ENCODE assay signal across 1 cellular context in the genomic region with DNA sequence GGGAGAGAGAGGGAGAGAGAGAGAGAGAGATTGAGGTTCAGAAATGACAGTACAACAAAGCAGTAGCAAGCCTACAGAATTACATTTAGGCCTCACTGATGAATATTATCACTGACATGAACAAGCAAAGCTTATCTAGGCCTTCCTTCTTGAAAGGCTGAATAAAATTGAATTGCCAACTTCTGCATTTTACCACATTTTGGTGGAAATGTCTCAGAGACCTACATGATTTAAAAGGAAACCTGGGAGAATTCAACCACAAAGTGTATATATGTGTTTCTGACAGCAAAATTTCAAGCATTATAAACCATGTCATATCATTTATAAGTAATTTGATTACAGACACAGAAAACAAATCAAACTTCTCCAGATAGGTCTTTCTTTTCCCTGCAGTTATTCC.
A peak's percentile ranks its signal among the peaks of the same experiment; 100 is the strongest.
TF ChIP-seq lines count a peak whose summit lies in the region.

No MANE protein-coding gene starts in this region.

TF ChIP-seq in K562, 482 proteins besides CTCF, POLR2A, EP300 and RAD21:
- TF ChIP-seq, protein P1, sequence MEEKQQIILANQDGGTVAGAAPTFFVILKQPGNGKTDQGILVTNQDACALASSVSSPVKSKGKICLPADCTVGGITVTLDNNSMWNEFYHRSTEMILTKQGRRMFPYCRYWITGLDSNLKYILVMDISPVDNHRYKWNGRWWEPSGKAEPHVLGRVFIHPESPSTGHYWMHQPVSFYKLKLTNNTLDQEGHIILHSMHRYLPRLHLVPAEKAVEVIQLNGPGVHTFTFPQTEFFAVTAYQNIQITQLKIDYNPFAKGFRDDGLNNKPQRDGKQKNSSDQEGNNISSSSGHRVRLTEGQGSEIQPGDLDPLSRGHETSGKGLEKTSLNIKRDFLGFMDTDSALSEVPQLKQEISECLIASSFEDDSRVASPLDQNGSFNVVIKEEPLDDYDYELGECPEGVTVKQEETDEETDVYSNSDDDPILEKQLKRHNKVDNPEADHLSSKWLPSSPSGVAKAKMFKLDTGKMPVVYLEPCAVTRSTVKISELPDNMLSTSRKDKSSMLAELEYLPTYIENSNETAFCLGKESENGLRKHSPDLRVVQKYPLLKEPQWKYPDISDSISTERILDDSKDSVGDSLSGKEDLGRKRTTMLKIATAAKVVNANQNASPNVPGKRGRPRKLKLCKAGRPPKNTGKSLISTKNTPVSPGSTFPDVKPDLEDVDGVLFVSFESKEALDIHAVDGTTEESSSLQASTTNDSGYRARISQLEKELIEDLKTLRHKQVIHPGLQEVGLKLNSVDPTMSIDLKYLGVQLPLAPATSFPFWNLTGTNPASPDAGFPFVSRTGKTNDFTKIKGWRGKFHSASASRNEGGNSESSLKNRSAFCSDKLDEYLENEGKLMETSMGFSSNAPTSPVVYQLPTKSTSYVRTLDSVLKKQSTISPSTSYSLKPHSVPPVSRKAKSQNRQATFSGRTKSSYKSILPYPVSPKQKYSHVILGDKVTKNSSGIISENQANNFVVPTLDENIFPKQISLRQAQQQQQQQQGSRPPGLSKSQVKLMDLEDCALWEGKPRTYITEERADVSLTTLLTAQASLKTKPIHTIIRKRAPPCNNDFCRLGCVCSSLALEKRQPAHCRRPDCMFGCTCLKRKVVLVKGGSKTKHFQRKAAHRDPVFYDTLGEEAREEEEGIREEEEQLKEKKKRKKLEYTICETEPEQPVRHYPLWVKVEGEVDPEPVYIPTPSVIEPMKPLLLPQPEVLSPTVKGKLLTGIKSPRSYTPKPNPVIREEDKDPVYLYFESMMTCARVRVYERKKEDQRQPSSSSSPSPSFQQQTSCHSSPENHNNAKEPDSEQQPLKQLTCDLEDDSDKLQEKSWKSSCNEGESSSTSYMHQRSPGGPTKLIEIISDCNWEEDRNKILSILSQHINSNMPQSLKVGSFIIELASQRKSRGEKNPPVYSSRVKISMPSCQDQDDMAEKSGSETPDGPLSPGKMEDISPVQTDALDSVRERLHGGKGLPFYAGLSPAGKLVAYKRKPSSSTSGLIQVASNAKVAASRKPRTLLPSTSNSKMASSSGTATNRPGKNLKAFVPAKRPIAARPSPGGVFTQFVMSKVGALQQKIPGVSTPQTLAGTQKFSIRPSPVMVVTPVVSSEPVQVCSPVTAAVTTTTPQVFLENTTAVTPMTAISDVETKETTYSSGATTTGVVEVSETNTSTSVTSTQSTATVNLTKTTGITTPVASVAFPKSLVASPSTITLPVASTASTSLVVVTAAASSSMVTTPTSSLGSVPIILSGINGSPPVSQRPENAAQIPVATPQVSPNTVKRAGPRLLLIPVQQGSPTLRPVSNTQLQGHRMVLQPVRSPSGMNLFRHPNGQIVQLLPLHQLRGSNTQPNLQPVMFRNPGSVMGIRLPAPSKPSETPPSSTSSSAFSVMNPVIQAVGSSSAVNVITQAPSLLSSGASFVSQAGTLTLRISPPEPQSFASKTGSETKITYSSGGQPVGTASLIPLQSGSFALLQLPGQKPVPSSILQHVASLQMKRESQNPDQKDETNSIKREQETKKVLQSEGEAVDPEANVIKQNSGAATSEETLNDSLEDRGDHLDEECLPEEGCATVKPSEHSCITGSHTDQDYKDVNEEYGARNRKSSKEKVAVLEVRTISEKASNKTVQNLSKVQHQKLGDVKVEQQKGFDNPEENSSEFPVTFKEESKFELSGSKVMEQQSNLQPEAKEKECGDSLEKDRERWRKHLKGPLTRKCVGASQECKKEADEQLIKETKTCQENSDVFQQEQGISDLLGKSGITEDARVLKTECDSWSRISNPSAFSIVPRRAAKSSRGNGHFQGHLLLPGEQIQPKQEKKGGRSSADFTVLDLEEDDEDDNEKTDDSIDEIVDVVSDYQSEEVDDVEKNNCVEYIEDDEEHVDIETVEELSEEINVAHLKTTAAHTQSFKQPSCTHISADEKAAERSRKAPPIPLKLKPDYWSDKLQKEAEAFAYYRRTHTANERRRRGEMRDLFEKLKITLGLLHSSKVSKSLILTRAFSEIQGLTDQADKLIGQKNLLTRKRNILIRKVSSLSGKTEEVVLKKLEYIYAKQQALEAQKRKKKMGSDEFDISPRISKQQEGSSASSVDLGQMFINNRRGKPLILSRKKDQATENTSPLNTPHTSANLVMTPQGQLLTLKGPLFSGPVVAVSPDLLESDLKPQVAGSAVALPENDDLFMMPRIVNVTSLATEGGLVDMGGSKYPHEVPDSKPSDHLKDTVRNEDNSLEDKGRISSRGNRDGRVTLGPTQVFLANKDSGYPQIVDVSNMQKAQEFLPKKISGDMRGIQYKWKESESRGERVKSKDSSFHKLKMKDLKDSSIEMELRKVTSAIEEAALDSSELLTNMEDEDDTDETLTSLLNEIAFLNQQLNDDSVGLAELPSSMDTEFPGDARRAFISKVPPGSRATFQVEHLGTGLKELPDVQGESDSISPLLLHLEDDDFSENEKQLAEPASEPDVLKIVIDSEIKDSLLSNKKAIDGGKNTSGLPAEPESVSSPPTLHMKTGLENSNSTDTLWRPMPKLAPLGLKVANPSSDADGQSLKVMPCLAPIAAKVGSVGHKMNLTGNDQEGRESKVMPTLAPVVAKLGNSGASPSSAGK (IDR thresholded peaks at IDR 0.05): no peak
- TF ChIP-seq TEAD4 (IDR thresholded peaks at IDR 0.05; ENCODE audit: low read length) (peak; percentile 43; the same call in 1 of the 2 replicates), TEAD4 (CRISPR knock-in tag; IDR thresholded peaks at IDR 0.05; ENCODE audit: borderline replicate concordance) (no peak), CREM (IDR thresholded peaks at IDR 0.05; ENCODE audit: low read depth) (no peak), ZNF766 (CRISPR knock-in tag; conservative IDR thresholded peaks at IDR 0.05) (0 out of 2 replicates have a peak, but pooled peaks have one; percentile 27), POU5F1 (IDR thresholded peaks at IDR 0.05; ENCODE audit: borderline replicate concordance, low read depth, low read length, partially characterized antibody) (no peak), ZNF232 (CRISPR knock-in tag; IDR thresholded peaks at IDR 0.05) (no peak)
- TF ChIP-seq, protein P2, sequence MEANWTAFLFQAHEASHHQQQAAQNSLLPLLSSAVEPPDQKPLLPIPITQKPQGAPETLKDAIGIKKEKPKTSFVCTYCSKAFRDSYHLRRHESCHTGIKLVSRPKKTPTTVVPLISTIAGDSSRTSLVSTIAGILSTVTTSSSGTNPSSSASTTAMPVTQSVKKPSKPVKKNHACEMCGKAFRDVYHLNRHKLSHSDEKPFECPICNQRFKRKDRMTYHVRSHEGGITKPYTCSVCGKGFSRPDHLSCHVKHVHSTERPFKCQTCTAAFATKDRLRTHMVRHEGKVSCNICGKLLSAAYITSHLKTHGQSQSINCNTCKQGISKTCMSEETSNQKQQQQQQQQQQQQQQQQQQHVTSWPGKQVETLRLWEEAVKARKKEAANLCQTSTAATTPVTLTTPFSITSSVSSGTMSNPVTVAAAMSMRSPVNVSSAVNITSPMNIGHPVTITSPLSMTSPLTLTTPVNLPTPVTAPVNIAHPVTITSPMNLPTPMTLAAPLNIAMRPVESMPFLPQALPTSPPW (CRISPR knock-in tag; IDR thresholded peaks at IDR 0.05): 0 out of 2 replicates have a peak, but pooled peaks have one; percentile 27
